ENCODE assay signal across 1 cellular context in the genomic region with DNA sequence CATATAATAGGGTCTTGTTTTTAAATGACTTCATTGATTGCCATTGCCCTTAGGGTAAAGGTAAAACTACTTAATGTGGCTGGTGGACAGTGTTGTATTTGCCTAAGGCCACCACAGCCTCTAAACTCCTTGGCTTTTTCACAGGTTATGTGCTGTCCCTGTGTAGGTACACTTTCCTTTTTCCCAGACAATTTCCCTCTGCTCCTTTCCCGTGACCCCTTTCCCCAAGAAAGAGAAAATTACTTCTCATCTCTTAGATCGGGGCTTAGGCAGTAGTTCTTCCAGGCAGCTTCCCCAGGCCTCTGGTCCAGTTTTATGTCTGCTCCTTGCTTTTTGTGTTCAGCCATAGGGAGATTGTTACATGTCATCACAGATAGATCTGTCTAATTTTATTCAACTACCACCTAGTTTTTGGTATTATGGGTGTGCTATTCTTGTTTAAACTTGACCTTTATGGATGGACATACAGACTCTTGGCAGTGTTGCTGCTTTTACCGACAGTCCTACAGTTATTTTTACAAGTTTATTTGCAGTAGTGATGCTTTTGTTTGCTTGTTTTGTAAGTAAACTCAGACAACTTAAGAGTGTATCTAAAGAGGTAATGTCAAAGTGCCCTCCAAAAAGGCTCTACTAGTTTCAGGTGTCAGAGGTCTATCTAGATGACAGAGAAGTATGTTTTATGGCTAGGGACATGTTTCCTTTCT.
TF ChIP-seq lines count a peak whose summit lies in the region.

No MANE protein-coding gene starts in this region.

TF ChIP-seq in IMR-90, 13 proteins besides CTCF, POLR2A, EP300 and RAD21 (continued from another document):
- TF ChIP-seq, protein P1, sequence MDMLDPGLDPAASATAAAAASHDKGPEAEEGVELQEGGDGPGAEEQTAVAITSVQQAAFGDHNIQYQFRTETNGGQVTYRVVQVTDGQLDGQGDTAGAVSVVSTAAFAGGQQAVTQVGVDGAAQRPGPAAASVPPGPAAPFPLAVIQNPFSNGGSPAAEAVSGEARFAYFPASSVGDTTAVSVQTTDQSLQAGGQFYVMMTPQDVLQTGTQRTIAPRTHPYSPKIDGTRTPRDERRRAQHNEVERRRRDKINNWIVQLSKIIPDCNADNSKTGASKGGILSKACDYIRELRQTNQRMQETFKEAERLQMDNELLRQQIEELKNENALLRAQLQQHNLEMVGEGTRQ (IDR thresholded peaks at IDR 0.05; ENCODE audit: low read depth, low read length): no peak
- no peak for TF ChIP-seq ELK1 (IDR thresholded peaks at IDR 0.05; ENCODE audit: borderline replicate concordance, low read depth, low read length)
- no peak for TF ChIP-seq MXI1 (IDR thresholded peaks at IDR 0.05; ENCODE audit: borderline replicate concordance, low read depth, low read length)
- TF ChIP-seq NFE2L2 (IDR thresholded peaks at IDR 0.05; ENCODE audit: low read depth, low read length): no peak
- no peak for TF ChIP-seq MAFK (IDR thresholded peaks at IDR 0.05; ENCODE audit: low read depth, low read length)
- no peak for TF ChIP-seq BHLHE40 (IDR thresholded peaks at IDR 0.05; ENCODE audit: low read depth, low read length)
- TF ChIP-seq RFX5 (IDR thresholded peaks at IDR 0.05; ENCODE audit: low read depth, low read length): no peak
- no peak for TF ChIP-seq FOS (IDR thresholded peaks at IDR 0.05; ENCODE audit: low read depth, low read length)
- TF ChIP-seq RCOR1 (IDR thresholded peaks at IDR 0.05; ENCODE audit: insufficient replicate concordance, low read length): no peak
- no peak for TF ChIP-seq SMC3 (IDR thresholded peaks at IDR 0.05; ENCODE audit: low read depth, low read length)
- no peak for TF ChIP-seq MAZ (IDR thresholded peaks at IDR 0.05; ENCODE audit: borderline replicate concordance, low read depth, low read length)
- TF ChIP-seq CEBPB (IDR thresholded peaks at IDR 0.05; ENCODE audit: low read depth, low read length): no peak
